14 cellular contexts compared by ENCODE assay signal in the genomic region with DNA sequence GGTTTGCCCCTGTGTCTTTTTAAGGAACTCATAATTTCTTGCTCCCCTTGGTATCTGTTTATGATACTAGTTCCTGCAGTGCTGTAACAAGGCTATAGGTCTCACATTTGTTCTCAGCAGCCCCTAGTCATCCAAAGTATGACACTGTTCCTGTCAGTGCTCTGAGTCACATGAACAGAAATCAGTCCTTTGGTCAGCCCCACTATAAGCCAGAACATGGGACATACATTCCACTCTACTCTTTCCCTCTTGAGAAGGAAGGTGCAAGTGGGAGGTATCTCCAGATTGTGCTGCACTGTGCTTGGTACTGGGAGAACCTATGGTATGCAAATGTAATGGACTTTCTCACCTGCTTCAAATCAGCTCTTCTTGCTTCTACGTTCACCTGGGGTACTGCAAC.
DNase-seq lines count a peak whose midpoint lies in the region; ATAC-seq, FAIRE-seq and TF ChIP-seq lines count a peak whose summit lies in the region.
"Had no signal": no experiment of that assay in that cellular context is flagged by ENCODE, and none has a peak within 500 bp of the region (broad histone marks: within the 10 kb centered on the region; RNA-seq: fewer than 3 reads in every experiment).

No MANE protein-coding gene starts in this region.

- TF ChIP-seq CTCF in A549 (IDR thresholded peaks at IDR 0.05), result no peak
- no peak for TF ChIP-seq CTCF in fibroblast of pulmonary artery (IDR thresholded peaks at IDR 0.05; ENCODE audit: low read length, missing control alignments)

- no peak for TF ChIP-seq POLR2A in A549 (IDR thresholded peaks at IDR 0.05; ENCODE audit: low read length)

- TF ChIP-seq RAD21 in A549 (conservative IDR thresholded peaks at IDR 0.05 in 1 of 2, IDR thresholded peaks at IDR 0.05 in 1 of 2), result no peak

- no peaks in the 10 kb centered on the region for H3K4me1 ChIP-seq in A549
- H3K4me1 ChIP-seq: BLaER1 treated with 17β-estradiol and CSF1 and Interleukin-3, amounts not matched to agents 10 nM and 100 nM had no signal

- CTCF ChIA-PET in A549 (lab: Yijun Ruan, JAX), result interaction anchor here (0.9 to 2.6 kb wide), 3 partner anchors 36 to 72 kb away, joined by 3 to 9 read pairs (median 5); no protein-coding TSS in a partner anchor

- FAIRE-seq in A549 (lab: Jason Lieb, UNC), result no peak
- no peak for FAIRE-seq in HTR-8/SVneo (lab: Jason Lieb, UNC)
- FAIRE-seq: urothelium cell line had no signal

- 96% methylated on average over 1 of the region's 1 CpG for WGBS in A549 (ENCODE audit: missing lambda C conversion rate)

- no peak for DNase-seq in A549 (ENCODE audit: low read depth in 1 of 2, low spot score in 1 of 2)
- peak; percentile 71 for DNase-seq in ELR (ENCODE audit: low read depth)
- peak; percentile 78 for DNase-seq in RKO (ENCODE audit: low spot score)
- peak; percentile 6 for DNase-seq in fibroblast of pulmonary artery (ENCODE audit: low read depth)
- no peak for DNase-seq in NCI-H2171 treated with DMSO at 0.1 percent for 48 hours (lab: John Stamatoyannopoulos, UW)
- DNase-seq in HTR-8/SVneo (ENCODE audit: insufficient read length, low spot score), result no peak
- DNase-seq: DMS79 treated with DMSO at 0.1 percent for 48 hours; NCI-H1105; NCI-H446; stimulated activated CD4-positive, alpha-beta T cell treated with anti-CD3 and anti-CD28 coated beads, Interleukin-4, amount 100 ng/mL, for 1 hour had no signal

- H3K4me3 ChIP-seq in A549, result no peak overlapping the region
- H3K4me3 ChIP-seq in fibroblast of pulmonary artery (replicated peaks; ENCODE audit: low read depth, low read length), result no peak overlapping the region
- H3K4me3 ChIP-seq: BLaER1 treated with 17β-estradiol and CSF1 and Interleukin-3, amounts not matched to agents 10 nM and 100 nM had no signal

- peak; percentile 52 to 77 for ATAC-seq in A549
- ATAC-seq in GM21723 (IDR thresholded peaks at IDR 0.05; ENCODE audit: unreplicated experiment), result no peak
- no peak for ATAC-seq in HG02571 (IDR thresholded peaks at IDR 0.05; ENCODE audit: unreplicated experiment)

- POLR2A ChIA-PET in A549 (lab: Yijun Ruan, JAX), result interaction anchor here (0.9 kb wide), 1 partner anchor 59 kb away, joined by 3 read pairs; no protein-coding TSS in a partner anchor

- no peak overlapping the region for H3K4me2 ChIP-seq in A549
- H3K4me2 ChIP-seq: BLaER1 treated with 17β-estradiol and CSF1 and Interleukin-3, amounts not matched to agents 10 nM and 100 nM had no signal

- no peaks in the 10 kb centered on the region for H3K9me3 ChIP-seq in A549

- no peak for TF ChIP-seq EP300 in A549 (IDR thresholded peaks at IDR 0.05)

- no peak overlapping the region for H3K27ac ChIP-seq in A549
- H3K27ac ChIP-seq: BLaER1 treated with 17β-estradiol and CSF1 and Interleukin-3, amounts not matched to agents 10 nM and 100 nM had no signal

TF ChIP-seq in A549, 52 proteins besides CTCF, POLR2A, EP300 and RAD21:
- TF ChIP-seq, protein P1, sequence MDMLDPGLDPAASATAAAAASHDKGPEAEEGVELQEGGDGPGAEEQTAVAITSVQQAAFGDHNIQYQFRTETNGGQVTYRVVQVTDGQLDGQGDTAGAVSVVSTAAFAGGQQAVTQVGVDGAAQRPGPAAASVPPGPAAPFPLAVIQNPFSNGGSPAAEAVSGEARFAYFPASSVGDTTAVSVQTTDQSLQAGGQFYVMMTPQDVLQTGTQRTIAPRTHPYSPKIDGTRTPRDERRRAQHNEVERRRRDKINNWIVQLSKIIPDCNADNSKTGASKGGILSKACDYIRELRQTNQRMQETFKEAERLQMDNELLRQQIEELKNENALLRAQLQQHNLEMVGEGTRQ (IDR thresholded peaks at IDR 0.05), result no peak
- no peak for TF ChIP-seq MAFK (IDR thresholded peaks at IDR 0.05; ENCODE audit: partially characterized antibody)
- no peak for TF ChIP-seq PHF8 (IDR thresholded peaks at IDR 0.05; ENCODE audit: borderline replicate concordance, low read depth)
TF ChIP-seq in A549: peak in this region for 0.

Comparison
In these comparisons a context has a peak if more than half of its experiments do, and no peak if none do; other contexts are left out.
1. ATAC-seq: peak in A549 (2 of 2); none in GM21723 (single experiment) and HG02571 (single experiment).
2. DNase-seq: peak in ELR (single experiment), RKO (single experiment) and fibroblast of pulmonary artery (single experiment); none in A549 (0 of 2), NCI-H2171 treated with DMSO at 0.1 percent for 48 hours (single experiment) and HTR-8/SVneo (single experiment).